Comparison of ENCODE assay signal across 1 cellular context in the genomic region with DNA sequence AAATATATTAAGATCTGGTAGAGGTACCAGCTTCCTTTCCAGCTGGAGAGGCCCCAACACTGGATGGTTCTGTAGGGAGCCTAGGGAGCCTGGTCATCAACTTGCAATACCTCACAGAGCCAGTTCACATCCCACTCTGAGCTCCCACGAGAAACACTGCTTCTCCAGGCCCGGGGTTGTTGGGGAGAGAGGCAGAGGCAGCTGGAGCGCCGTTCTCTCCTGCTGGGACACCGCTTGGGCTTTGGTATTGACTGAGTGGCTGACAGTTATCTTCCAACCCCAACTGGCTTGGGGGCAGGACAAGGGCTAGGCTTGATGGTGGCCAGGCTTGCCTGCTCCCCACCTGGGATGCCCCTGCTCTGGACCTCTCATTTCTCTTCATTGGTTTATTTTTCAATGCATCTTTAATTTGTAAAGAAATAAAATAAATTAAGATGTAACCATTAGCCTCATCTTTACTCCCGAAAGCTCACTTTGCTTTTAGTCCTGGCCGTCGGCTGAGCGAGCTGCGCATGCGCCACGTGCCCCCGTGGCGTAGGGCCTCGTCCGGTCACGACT.
TF ChIP-seq lines count a peak whose summit lies in the region.

No MANE protein-coding gene starts in this region.

TF ChIP-seq in H1, 55 proteins besides CTCF, POLR2A, EP300 and RAD21:
- no peak for TF ChIP-seq TBP (IDR thresholded peaks at IDR 0.05; ENCODE audit: low read depth, low read length)
- TF ChIP-seq, protein P1, sequence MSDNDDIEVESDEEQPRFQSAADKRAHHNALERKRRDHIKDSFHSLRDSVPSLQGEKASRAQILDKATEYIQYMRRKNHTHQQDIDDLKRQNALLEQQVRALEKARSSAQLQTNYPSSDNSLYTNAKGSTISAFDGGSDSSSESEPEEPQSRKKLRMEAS (IDR thresholded peaks at IDR 0.05), result peak; percentile 69; the same call in 1 of the 2 replicates
- no peak for TF ChIP-seq JUN (IDR thresholded peaks at IDR 0.05; ENCODE audit: low read depth, low read length)
- 0 out of 4 replicates have a peak, but pooled peaks of 1 of the 2 experiments have one; percentile 54 for TF ChIP-seq SIN3A (conservative IDR thresholded peaks at IDR 0.05 in 1 of 2, IDR thresholded peaks at IDR 0.05 in 1 of 2; ENCODE audit: low read depth in 1 of 2, low read length in 2 of 2)
- TF ChIP-seq NRF1 (IDR thresholded peaks at IDR 0.05; ENCODE audit: low read depth, low read length), result peak; percentile 89
- no peak for TF ChIP-seq GTF2F1 (IDR thresholded peaks at IDR 0.05; ENCODE audit: borderline replicate concordance, low read depth, low read length)
- no peak for TF ChIP-seq CHD1 (IDR thresholded peaks at IDR 0.05; ENCODE audit: low read depth, low read length)
- TF ChIP-seq RXRA (IDR thresholded peaks at IDR 0.05; ENCODE audit: insufficient read depth, low read depth, low read length), result no peak
